ENCODE assay signal across 8 cellular contexts in genomic region chr2:240560084-240560479, GRCh38. TPM values are rescaled to one million over a fixed set of nuclear protein-coding genes. Genes with fewer than 3 reads are reported as not detected.
DNase-seq lines count a peak whose midpoint lies in the region; ATAC-seq, FAIRE-seq and TF ChIP-seq lines count a peak whose summit lies in the region.

TSS of gene DUSP28 (plus strand) at chr2:240560357. CDS start at chr2:240560685, 328 bp downstream.

- no TSS peak for BruUV-seq in OCI-LY7 (replicated peaks; lab: Mats Ljungman, UMichigan)

- H2AFZ ChIP-seq in OCI-LY7 (ENCODE audit: low read length), result no peak within 1 kb of the TSS

- H3K4me2 ChIP-seq in OCI-LY7 (ENCODE audit: low read length), result peak within 1 kb of the TSS; percentile 78

- ATAC-seq in GM21360 (IDR thresholded peaks at IDR 0.05; ENCODE audit: unreplicated experiment), result peak; percentile 53
- ATAC-seq in esophagus mucosa, result peak; percentile 79

- TF ChIP-seq CTCF in D721Med (IDR thresholded peaks at IDR 0.05; ENCODE audit: insufficient read depth, missing control alignments), result no peak
- TF ChIP-seq CTCF in OCI-LY7 (conservative IDR thresholded peaks at IDR 0.05; ENCODE audit: low read length), result no peak

- intact Hi-C loops in OCI-LY7 (cut with micrococcal nuclease; ENCODE audit: unreplicated experiment), result loop anchor here (1.0 to 5.0 kb wide), 2 partner anchors 24 to 1142 kb away; partner anchors contain the start of gene ING5

- H3K36me3 ChIP-seq in OCI-LY7 (ENCODE audit: insufficient read depth, low read length) (peaks cover 48% of the 10 kb centered on the region), muscle layer of duodenum (ENCODE audit: control insufficient read depth in 1 of 2, insufficient read depth in 2 of 2, low read length in 2 of 2) (no peaks in the 10 kb centered on the region)

- CTCF ChIA-PET in OCI-LY7 (lab: Charles Lee; ENCODE audit: unreplicated experiment), result no interaction called here

- peaks cover 44% of the 10 kb centered on the region; the same call in 1 of the 2 replicates for H3K79me2 ChIP-seq in OCI-LY7 (ENCODE audit: insufficient read depth, low read depth, low read length)

- H3K4me3 ChIP-seq in OCI-LY7 (ENCODE audit: low read depth, low read length, poor library complexity, severe bottlenecking) (peak within 1 kb of the TSS; percentile 91), muscle layer of duodenum (ENCODE audit: low read depth in 1 of 2, low read length in 2 of 2) (peak within 1 kb of the TSS; percentile 77 to 79)

- H3K9me2 ChIP-seq in OCI-LY7 (ENCODE audit: insufficient read depth, low read length), result no peaks in the 10 kb centered on the region

- H4K20me1 ChIP-seq in OCI-LY7 (ENCODE audit: insufficient read depth, low read length), result no peaks in the 10 kb centered on the region

- H3K27ac ChIP-seq in OCI-LY7 (ENCODE audit: low read depth, low read length, poor library complexity, severe bottlenecking) (peak within 1 kb of the TSS; percentile 86), muscle layer of duodenum (ENCODE audit: low read length) (peak within 1 kb of the TSS; percentile 85)

- POLR2A ChIA-PET in OCI-LY7 (lab: Charles Lee), result interaction anchor here (1.0 to 4.6 kb wide), 2 partner anchors 20 to 26 kb away, joined by 3 to 37 read pairs; partner anchors contain the start of gene CAPN10

- H3K9me3 ChIP-seq in OCI-LY7 (ENCODE audit: low read length), result no peaks in the 10 kb centered on the region
- no peaks in the 10 kb centered on the region for H3K9me3 ChIP-seq in muscle layer of duodenum (ENCODE audit: control insufficient read depth in 1 of 2, low read length in 2 of 2)

- no peaks in the 10 kb centered on the region for H3K27me3 ChIP-seq in muscle layer of duodenum (ENCODE audit: low read depth, low read length)

- no peak for FAIRE-seq in D721Med (lab: Jason Lieb, UNC)

- DNase-seq in D721Med (ENCODE audit: insufficient read length, low spot score) (peak; percentile 85), HT1080 (ENCODE audit: low read depth) (peak; percentile 86), OCI-LY7 (ENCODE audit: low spot score) (peak; percentile 90)
- DNase-seq in activated T-cell treated with anti-CD3 and anti-CD28 coated beads, Interleukin-2, amount 50 U/mL, for 1 hour, result peak; percentile 93
- DNase-seq in stimulated activated CD8-positive, alpha-beta memory T cell treated with anti-CD3 and anti-CD28 coated beads, Interleukin-7, amount 100 ng/mL, for 48 hours (ENCODE audit: extremely low read depth in 1 of 2, low read depth in 1 of 2), result peak; percentile 85 to 90

- H3K4me1 ChIP-seq in OCI-LY7 (ENCODE audit: insufficient read depth, low read length, poor library complexity, severe bottlenecking), result peaks cover 53% of the 10 kb centered on the region
- peaks cover 15 to 39% of the 10 kb centered on the region in 2 donors for H3K4me1 ChIP-seq in muscle layer of duodenum (ENCODE audit: control insufficient read depth in 1 of 2, insufficient read depth in 2 of 2, low read length in 2 of 2)

RNA-seq across cellular contexts. Expression of gene DUSP28, which starts in this region (rescaled TPM):
- 3.6 and 4.9 TPM in 2 replicates for total RNA-seq in HT1080 (2014; rRNA removed; shearing (Covaris generic))
- polyA plus RNA-seq in HT1080 (2015; cell fraction: cytosol; rRNA removed), result 4.3 and 5.4 TPM in 2 replicates
- 4.9 and 6.0 TPM in 2 replicates for polyA plus RNA-seq in HT1080 (2015; cell fraction: nucleus; rRNA removed)
- total RNA-seq in OCI-LY7 (2014; rRNA removed; shearing (Covaris generic)), result 13.0 and 17.6 TPM in 2 replicates
- total RNA-seq in OCI-LY7 (2022) (15.8 and 16.7 TPM in 2 replicates), esophagus mucosa (3.7 TPM)

Comparison
In these comparisons a context has a peak if more than half of its experiments do, and no peak if none do; other contexts are left out.
1. Peak in every context shown above with its lines: DNase-seq, ATAC-seq, H3K4me3 ChIP-seq and H3K27ac ChIP-seq.